ENCODE assay signal across 1 cellular context in genomic region chr2:200252661-200253067, GRCh38.
TF ChIP-seq lines count a peak whose summit lies in the region.

No MANE protein-coding gene starts in this region.

TF ChIP-seq in H1, 55 proteins besides CTCF, POLR2A, EP300 and RAD21:
- TF ChIP-seq ATF2 (IDR thresholded peaks at IDR 0.05; ENCODE audit: low read length) (no peak), FOSL1 (IDR thresholded peaks at IDR 0.05; ENCODE audit: insufficient read depth, low read depth, low read length) (no peak), SP2 (IDR thresholded peaks at IDR 0.05; ENCODE audit: low read length) (no peak), BCL11A (IDR thresholded peaks at IDR 0.05; ENCODE audit: low read depth in 2 of 2, low read length in 2 of 2) (no peak), EGR1 (IDR thresholded peaks at IDR 0.05; ENCODE audit: borderline replicate concordance, low read depth, low read length) (no peak), EZH2 (IDR thresholded peaks at IDR 0.05; ENCODE audit: low read depth, low read length, severe bottlenecking) (no peak), PHF8 (conservative IDR thresholded peaks at IDR 0.05; ENCODE audit: low read depth, low read length) (no peak), POU5F1 (IDR thresholded peaks at IDR 0.05; ENCODE audit: low read depth, low read length) (no peak), SIRT6 (IDR thresholded peaks at IDR 0.05; ENCODE audit: low read length) (no peak)
